In the genomic region with DNA sequence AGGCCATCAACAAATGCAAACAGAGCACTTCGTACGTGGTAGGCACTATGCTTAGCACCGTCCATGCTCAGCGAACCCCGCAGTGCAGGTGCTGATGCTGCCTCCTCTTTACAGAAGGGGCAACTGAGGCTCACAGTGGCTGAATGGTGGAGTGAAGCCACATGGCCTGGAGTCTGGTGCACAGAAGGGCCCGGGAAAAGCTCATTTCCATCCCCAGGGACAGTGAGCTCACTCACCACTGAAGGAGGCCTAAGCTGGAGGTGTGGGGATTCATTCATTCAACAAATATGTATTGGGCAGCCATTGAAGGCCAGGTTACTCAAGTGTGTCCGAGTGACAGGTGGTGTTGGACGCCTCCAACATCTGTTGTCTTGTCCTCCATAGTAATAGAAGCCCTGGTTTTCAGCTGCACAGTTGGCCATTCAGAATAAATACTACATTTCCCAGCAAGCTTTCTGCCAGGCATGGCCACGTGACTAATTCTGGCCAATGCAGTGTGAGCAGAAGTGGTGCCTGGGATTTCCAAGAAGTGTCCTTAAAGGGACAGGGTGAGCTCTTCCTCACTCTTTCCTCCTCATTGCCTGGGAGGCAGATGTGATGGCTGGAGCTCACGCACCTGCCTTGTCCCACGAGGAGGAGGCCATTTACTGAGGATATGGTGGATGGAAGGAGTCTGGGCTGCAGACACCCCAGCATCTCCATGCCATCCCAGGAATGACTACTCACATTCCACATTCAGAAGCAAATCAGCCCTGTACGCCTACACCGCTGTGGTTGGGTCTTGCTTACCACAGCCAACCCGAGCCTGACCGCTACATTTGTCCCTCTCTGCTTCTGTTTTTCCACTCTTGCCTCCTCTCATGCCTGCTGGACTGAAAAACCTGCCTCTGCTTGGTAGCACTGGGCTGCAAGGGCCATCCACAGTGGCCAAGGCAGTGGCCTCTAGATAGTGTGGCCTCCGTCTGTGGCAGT, we compare ENCODE assay signal across 2 cellular contexts.
TF ChIP-seq lines count a peak whose summit lies in the region.

No MANE protein-coding gene starts in this region.

TF ChIP-seq in IMR-90, 13 proteins besides CTCF, POLR2A, EP300 and RAD21:
- TF ChIP-seq CEBPB (IDR thresholded peaks at IDR 0.05; ENCODE audit: low read depth, low read length) (no peak), MAFK (IDR thresholded peaks at IDR 0.05; ENCODE audit: low read depth, low read length) (no peak), RCOR1 (IDR thresholded peaks at IDR 0.05; ENCODE audit: insufficient replicate concordance, low read length) (no peak), BHLHE40 (IDR thresholded peaks at IDR 0.05; ENCODE audit: low read depth, low read length) (no peak)
- TF ChIP-seq, protein P1, sequence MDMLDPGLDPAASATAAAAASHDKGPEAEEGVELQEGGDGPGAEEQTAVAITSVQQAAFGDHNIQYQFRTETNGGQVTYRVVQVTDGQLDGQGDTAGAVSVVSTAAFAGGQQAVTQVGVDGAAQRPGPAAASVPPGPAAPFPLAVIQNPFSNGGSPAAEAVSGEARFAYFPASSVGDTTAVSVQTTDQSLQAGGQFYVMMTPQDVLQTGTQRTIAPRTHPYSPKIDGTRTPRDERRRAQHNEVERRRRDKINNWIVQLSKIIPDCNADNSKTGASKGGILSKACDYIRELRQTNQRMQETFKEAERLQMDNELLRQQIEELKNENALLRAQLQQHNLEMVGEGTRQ (IDR thresholded peaks at IDR 0.05; ENCODE audit: low read depth, low read length) = peak; percentile 84

TF ChIP-seq in SK-N-SH, 30 proteins besides CTCF, POLR2A, EP300 and RAD21:
- TF ChIP-seq, protein P2, sequence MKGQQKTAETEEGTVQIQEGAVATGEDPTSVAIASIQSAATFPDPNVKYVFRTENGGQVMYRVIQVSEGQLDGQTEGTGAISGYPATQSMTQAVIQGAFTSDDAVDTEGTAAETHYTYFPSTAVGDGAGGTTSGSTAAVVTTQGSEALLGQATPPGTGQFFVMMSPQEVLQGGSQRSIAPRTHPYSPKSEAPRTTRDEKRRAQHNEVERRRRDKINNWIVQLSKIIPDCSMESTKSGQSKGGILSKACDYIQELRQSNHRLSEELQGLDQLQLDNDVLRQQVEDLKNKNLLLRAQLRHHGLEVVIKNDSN (IDR thresholded peaks at IDR 0.05; ENCODE audit: borderline replicate concordance, low read depth) = peak; percentile 86
- TF ChIP-seq FOSL2 (IDR thresholded peaks at IDR 0.05; ENCODE audit: borderline replicate concordance, low read depth) = no peak
